ENCODE assay signal across 1 cellular context in the genomic region with DNA sequence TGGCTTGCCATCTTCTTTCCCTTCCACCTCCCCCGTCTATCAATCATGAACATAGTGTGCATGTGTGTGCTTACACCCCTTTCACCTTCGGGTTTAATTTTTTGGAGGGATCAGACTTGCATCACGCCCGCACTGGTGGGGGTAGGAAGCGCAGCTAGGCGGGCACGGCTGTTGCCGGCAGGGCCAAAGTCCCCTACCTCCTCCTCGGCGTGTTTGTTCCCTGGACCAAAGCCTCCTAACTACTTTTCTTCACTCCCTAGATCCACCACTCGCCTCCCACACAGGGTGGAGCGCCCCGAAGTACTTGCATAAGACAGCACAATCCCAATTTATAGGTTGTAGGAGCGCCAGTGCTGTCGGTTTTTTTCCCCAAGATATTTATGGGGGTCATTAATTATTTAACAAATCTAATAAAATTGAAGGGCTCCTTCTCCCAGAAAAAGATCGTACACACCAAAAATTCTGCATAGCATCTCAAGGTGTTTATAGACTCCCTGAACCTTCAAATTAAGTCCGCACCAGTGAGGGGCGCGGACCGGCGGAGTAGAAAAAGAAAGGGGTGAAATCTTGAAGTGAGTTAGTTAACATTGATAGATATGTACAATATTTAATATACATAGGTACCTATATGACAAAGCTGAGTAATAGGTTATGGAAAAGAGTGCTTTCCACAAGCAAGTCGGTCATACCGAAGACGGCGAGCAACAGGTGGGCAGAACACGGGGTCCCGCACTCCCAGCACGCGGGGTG.
TF ChIP-seq lines count a peak whose summit lies in the region.

No MANE protein-coding gene starts in this region.

TF ChIP-seq in HepG2, 621 proteins besides CTCF, POLR2A, EP300 and RAD21 (continued from another document and continues in another):
- TF ChIP-seq, protein P1, sequence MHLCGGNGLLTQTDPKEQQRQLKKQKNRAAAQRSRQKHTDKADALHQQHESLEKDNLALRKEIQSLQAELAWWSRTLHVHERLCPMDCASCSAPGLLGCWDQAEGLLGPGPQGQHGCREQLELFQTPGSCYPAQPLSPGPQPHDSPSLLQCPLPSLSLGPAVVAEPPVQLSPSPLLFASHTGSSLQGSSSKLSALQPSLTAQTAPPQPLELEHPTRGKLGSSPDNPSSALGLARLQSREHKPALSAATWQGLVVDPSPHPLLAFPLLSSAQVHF (CRISPR knock-in tag; IDR thresholded peaks at IDR 0.05): peak; percentile 63; the same call in 1 of the 2 replicates
- no peak for TF ChIP-seq SP140L (CRISPR knock-in tag; IDR thresholded peaks at IDR 0.05; ENCODE audit: borderline replicate concordance)
- TF ChIP-seq, protein P2, sequence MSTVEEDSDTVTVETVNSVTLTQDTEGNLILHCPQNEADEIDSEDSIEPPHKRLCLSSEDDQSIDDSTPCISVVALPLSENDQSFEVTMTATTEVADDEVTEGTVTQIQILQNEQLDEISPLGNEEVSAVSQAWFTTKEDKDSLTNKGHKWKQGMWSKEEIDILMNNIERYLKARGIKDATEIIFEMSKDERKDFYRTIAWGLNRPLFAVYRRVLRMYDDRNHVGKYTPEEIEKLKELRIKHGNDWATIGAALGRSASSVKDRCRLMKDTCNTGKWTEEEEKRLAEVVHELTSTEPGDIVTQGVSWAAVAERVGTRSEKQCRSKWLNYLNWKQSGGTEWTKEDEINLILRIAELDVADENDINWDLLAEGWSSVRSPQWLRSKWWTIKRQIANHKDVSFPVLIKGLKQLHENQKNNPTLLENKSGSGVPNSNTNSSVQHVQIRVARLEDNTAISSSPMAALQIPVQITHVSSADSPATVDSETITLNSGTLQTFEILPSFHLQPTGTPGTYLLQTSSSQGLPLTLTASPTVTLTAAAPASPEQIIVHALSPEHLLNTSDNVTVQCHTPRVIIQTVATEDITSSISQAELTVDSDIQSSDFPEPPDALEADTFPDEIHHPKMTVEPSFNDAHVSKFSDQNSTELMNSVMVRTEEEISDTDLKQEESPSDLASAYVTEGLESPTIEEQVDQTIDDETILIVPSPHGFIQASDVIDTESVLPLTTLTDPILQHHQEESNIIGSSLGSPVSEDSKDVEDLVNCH (CRISPR knock-in tag; IDR thresholded peaks at IDR 0.05): no peak
- TF ChIP-seq ZNF598 (CRISPR knock-in tag; IDR thresholded peaks at IDR 0.05; ENCODE audit: borderline replicate concordance): no peak
- TF ChIP-seq CC2D1A (CRISPR knock-in tag; IDR thresholded peaks at IDR 0.05): 0 out of 2 replicates have a peak, but pooled peaks have one; percentile 40
- no peak for TF ChIP-seq TSC22D2 (CRISPR knock-in tag; IDR thresholded peaks at IDR 0.05; ENCODE audit: borderline replicate concordance)
- TF ChIP-seq MEF2D (CRISPR knock-in tag; IDR thresholded peaks at IDR 0.05): no peak
- TF ChIP-seq KLF11 (CRISPR knock-in tag; IDR thresholded peaks at IDR 0.05): no peak
- TF ChIP-seq SALL1 (CRISPR knock-in tag; IDR thresholded peaks at IDR 0.05): peak; percentile 32; the same call in 1 of the 2 replicates
- TF ChIP-seq MYC (CRISPR knock-in tag; IDR thresholded peaks at IDR 0.05; ENCODE audit: borderline replicate concordance): peak; percentile 37; the same call in 1 of the 2 replicates
- TF ChIP-seq KDM1A (CRISPR knock-in tag; IDR thresholded peaks at IDR 0.05): no peak
- 0 out of 2 replicates have a peak, but pooled peaks have one; percentile 6 for TF ChIP-seq DMAP1 (CRISPR knock-in tag; IDR thresholded peaks at IDR 0.05)
- no peak for TF ChIP-seq SP5 (CRISPR knock-in tag; IDR thresholded peaks at IDR 0.05; ENCODE audit: borderline replicate concordance, low read depth)
- TF ChIP-seq ZNF496 (CRISPR knock-in tag; IDR thresholded peaks at IDR 0.05; ENCODE audit: insufficient replicate concordance): no peak
- TF ChIP-seq ZNF121 (CRISPR knock-in tag; IDR thresholded peaks at IDR 0.05): no peak
- TF ChIP-seq MTF2 (CRISPR knock-in tag; IDR thresholded peaks at IDR 0.05; ENCODE audit: borderline replicate concordance): no peak
- TF ChIP-seq, protein P3, sequence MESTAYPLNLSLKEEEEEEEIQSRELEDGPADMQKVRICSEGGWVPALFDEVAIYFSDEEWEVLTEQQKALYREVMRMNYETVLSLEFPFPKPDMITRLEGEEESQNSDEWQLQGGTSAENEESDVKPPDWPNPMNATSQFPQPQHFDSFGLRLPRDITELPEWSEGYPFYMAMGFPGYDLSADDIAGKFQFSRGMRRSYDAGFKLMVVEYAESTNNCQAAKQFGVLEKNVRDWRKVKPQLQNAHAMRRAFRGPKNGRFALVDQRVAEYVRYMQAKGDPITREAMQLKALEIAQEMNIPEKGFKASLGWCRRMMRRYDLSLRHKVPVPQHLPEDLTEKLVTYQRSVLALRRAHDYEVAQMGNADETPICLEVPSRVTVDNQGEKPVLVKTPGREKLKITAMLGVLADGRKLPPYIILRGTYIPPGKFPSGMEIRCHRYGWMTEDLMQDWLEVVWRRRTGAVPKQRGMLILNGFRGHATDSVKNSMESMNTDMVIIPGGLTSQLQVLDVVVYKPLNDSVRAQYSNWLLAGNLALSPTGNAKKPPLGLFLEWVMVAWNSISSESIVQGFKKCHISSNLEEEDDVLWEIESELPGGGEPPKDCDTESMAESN (CRISPR knock-in tag; conservative IDR thresholded peaks at IDR 0.05): no peak
- TF ChIP-seq GATAD2A (CRISPR knock-in tag; IDR thresholded peaks at IDR 0.05): no peak
- no peak for TF ChIP-seq ZNF263 (CRISPR knock-in tag; IDR thresholded peaks at IDR 0.05)
- TF ChIP-seq ZBTB7A (CRISPR knock-in tag; IDR thresholded peaks at IDR 0.05): no peak
- TF ChIP-seq CHCHD3 (CRISPR knock-in tag; IDR thresholded peaks at IDR 0.05): no peak
- peak; percentile 52; the same call in 1 of the 2 replicates for TF ChIP-seq REL (CRISPR knock-in tag; conservative IDR thresholded peaks at IDR 0.05)
- 0 out of 2 replicates have a peak, but pooled peaks have one; percentile 36 for TF ChIP-seq ZFP1 (CRISPR knock-in tag; IDR thresholded peaks at IDR 0.05)
- 0 out of 2 replicates have a peak, but pooled peaks have one; percentile 23 for TF ChIP-seq MIER3 (CRISPR knock-in tag; IDR thresholded peaks at IDR 0.05; ENCODE audit: borderline replicate concordance)
- TF ChIP-seq, protein P4, sequence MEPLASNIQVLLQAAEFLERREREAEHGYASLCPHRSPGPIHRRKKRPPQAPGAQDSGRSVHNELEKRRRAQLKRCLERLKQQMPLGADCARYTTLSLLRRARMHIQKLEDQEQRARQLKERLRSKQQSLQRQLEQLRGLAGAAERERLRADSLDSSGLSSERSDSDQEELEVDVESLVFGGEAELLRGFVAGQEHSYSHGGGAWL (CRISPR knock-in tag; IDR thresholded peaks at IDR 0.05): no peak
- TF ChIP-seq, protein P5, sequence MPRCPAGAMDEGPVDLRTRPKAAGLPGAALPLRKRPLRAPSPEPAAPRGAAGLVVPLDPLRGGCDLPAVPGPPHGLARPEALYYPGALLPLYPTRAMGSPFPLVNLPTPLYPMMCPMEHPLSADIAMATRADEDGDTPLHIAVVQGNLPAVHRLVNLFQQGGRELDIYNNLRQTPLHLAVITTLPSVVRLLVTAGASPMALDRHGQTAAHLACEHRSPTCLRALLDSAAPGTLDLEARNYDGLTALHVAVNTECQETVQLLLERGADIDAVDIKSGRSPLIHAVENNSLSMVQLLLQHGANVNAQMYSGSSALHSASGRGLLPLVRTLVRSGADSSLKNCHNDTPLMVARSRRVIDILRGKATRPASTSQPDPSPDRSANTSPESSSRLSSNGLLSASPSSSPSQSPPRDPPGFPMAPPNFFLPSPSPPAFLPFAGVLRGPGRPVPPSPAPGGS (CRISPR knock-in tag; IDR thresholded peaks at IDR 0.05): no peak
- no peak for TF ChIP-seq SOX6 (IDR thresholded peaks at IDR 0.05)
- TF ChIP-seq SOX6 (CRISPR knock-in tag; IDR thresholded peaks at IDR 0.05): no peak
- 0 out of 2 replicates have a peak, but pooled peaks have one; percentile 23 for TF ChIP-seq KDM5A (IDR thresholded peaks at IDR 0.05; ENCODE audit: borderline replicate concordance, low read length)
- no peak for TF ChIP-seq MTF1 (CRISPR knock-in tag; IDR thresholded peaks at IDR 0.05)
- TF ChIP-seq BORCS8-MEF2B (CRISPR knock-in tag; IDR thresholded peaks at IDR 0.05): no peak
- TF ChIP-seq, protein P6, sequence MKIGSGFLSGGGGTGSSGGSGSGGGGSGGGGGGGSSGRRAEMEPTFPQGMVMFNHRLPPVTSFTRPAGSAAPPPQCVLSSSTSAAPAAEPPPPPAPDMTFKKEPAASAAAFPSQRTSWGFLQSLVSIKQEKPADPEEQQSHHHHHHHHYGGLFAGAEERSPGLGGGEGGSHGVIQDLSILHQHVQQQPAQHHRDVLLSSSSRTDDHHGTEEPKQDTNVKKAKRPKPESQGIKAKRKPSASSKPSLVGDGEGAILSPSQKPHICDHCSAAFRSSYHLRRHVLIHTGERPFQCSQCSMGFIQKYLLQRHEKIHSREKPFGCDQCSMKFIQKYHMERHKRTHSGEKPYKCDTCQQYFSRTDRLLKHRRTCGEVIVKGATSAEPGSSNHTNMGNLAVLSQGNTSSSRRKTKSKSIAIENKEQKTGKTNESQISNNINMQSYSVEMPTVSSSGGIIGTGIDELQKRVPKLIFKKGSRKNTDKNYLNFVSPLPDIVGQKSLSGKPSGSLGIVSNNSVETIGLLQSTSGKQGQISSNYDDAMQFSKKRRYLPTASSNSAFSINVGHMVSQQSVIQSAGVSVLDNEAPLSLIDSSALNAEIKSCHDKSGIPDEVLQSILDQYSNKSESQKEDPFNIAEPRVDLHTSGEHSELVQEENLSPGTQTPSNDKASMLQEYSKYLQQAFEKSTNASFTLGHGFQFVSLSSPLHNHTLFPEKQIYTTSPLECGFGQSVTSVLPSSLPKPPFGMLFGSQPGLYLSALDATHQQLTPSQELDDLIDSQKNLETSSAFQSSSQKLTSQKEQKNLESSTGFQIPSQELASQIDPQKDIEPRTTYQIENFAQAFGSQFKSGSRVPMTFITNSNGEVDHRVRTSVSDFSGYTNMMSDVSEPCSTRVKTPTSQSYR (CRISPR knock-in tag; IDR thresholded peaks at IDR 0.05; ENCODE audit: borderline replicate concordance): no peak
- TF ChIP-seq XRCC5 (optimal IDR thresholded peaks at IDR 0.05; ENCODE audit: low read length): peak; percentile 70
- no peak for TF ChIP-seq U2AF1 (optimal IDR thresholded peaks at IDR 0.05; ENCODE audit: low read depth, low read length)
- TF ChIP-seq RELA (CRISPR knock-in tag; IDR thresholded peaks at IDR 0.05): no peak
- TF ChIP-seq PCBP2 (optimal IDR thresholded peaks at IDR 0.05; ENCODE audit: low read depth, low read length, poor library complexity, severe bottlenecking): no peak
- TF ChIP-seq ZNF776 (CRISPR knock-in tag; IDR thresholded peaks at IDR 0.05): no peak
- TF ChIP-seq, protein P7, sequence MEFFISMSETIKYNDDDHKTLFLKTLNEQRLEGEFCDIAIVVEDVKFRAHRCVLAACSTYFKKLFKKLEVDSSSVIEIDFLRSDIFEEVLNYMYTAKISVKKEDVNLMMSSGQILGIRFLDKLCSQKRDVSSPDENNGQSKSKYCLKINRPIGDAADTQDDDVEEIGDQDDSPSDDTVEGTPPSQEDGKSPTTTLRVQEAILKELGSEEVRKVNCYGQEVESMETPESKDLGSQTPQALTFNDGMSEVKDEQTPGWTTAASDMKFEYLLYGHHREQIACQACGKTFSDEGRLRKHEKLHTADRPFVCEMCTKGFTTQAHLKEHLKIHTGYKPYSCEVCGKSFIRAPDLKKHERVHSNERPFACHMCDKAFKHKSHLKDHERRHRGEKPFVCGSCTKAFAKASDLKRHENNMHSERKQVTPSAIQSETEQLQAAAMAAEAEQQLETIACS (CRISPR knock-in tag; IDR thresholded peaks at IDR 0.05): no peak
- no peak for TF ChIP-seq GZF1 (CRISPR knock-in tag; IDR thresholded peaks at IDR 0.05)
- TF ChIP-seq RFX1 (IDR thresholded peaks at IDR 0.05): no peak
- peak; percentile 54; the same call in 1 of the 2 replicates for TF ChIP-seq KMT2A (CRISPR knock-in tag; IDR thresholded peaks at IDR 0.05)
- no peak for TF ChIP-seq ZNF567 (CRISPR knock-in tag; IDR thresholded peaks at IDR 0.05; ENCODE audit: borderline replicate concordance)
- TF ChIP-seq AGO1 (IDR thresholded peaks at IDR 0.05; ENCODE audit: low read depth, low read length, poor library complexity, severe bottlenecking): no peak
- TF ChIP-seq ZNF253 (CRISPR knock-in tag; IDR thresholded peaks at IDR 0.05; ENCODE audit: borderline replicate concordance): no peak
- peak; percentile 69 for TF ChIP-seq ASH2L (IDR thresholded peaks at IDR 0.05; ENCODE audit: insufficient read length, low read depth, low read length)
- TF ChIP-seq, protein P8, sequence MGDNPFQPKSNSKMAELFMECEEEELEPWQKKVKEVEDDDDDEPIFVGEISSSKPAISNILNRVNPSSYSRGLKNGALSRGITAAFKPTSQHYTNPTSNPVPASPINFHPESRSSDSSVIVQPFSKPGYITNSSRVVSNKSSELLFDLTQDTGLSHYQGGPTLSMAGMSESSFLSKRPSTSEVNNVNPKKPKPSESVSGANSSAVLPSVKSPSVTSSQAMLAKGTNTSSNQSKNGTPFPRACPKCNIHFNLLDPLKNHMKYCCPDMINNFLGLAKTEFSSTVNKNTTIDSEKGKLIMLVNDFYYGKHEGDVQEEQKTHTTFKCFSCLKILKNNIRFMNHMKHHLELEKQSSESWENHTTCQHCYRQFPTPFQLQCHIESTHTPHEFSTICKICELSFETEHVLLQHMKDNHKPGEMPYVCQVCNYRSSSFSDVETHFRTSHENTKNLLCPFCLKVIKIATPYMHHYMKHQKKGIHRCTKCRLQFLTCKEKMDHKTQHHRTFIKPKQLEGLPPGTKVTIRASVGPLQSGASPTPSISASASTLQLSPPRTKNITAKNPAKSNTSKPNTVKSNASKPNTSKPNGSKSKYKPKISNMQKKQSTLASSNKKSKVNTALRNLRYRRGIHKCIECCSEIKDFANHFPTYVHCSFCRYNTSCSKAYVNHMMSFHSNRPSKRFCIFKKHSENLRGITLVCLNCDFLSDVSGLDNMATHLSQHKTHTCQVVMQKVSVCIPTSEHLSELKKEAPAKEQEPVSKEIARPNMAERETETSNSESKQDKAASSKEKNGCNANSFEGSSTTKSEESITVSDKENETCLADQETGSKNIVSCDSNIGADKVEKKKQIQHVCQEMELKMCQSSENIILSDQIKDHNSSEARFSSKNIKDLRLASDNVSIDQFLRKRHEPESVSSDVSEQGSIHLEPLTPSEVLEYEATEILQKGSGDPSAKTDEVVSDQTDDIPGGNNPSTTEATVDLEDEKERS (CRISPR knock-in tag; IDR thresholded peaks at IDR 0.05): no peak
- 0 out of 2 replicates have a peak, but pooled peaks have one; percentile 30 for TF ChIP-seq TARDBP (CRISPR knock-in tag; IDR thresholded peaks at IDR 0.05)
- TF ChIP-seq, protein P9, sequence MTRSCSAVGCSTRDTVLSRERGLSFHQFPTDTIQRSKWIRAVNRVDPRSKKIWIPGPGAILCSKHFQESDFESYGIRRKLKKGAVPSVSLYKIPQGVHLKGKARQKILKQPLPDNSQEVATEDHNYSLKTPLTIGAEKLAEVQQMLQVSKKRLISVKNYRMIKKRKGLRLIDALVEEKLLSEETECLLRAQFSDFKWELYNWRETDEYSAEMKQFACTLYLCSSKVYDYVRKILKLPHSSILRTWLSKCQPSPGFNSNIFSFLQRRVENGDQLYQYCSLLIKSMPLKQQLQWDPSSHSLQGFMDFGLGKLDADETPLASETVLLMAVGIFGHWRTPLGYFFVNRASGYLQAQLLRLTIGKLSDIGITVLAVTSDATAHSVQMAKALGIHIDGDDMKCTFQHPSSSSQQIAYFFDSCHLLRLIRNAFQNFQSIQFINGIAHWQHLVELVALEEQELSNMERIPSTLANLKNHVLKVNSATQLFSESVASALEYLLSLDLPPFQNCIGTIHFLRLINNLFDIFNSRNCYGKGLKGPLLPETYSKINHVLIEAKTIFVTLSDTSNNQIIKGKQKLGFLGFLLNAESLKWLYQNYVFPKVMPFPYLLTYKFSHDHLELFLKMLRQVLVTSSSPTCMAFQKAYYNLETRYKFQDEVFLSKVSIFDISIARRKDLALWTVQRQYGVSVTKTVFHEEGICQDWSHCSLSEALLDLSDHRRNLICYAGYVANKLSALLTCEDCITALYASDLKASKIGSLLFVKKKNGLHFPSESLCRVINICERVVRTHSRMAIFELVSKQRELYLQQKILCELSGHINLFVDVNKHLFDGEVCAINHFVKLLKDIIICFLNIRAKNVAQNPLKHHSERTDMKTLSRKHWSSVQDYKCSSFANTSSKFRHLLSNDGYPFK (CRISPR knock-in tag; IDR thresholded peaks at IDR 0.05; ENCODE audit: borderline replicate concordance): no peak
